1 cellular context compared by ENCODE assay signal in the genomic region with DNA sequence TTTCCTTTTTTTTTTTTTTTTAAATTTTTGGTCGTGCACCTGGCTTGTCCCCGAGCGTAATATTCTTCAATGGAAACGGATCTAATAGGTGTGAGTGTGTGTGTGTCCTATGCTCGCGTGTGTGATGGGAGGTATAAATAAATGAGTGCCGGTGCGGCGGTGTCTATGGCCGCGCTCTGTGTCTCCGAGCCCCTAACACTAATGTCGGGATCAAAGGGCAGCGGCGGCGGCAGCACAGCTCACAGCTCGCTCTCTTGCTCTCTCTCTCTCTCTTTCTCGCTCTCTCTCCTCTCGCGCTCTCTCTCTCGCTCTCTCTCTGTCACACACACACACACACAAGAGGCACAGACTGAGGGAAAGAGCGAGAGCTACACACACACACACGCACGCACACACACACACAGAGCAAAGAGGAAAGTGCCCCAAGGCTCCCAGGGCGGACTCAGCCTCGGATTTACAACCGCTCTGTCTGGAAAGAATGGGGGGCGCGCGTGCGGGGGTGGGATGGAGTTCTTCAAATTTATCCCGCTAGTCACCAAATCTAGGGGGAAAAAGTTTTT.
TF ChIP-seq lines count a peak whose summit lies in the region.

A gene with protein sequence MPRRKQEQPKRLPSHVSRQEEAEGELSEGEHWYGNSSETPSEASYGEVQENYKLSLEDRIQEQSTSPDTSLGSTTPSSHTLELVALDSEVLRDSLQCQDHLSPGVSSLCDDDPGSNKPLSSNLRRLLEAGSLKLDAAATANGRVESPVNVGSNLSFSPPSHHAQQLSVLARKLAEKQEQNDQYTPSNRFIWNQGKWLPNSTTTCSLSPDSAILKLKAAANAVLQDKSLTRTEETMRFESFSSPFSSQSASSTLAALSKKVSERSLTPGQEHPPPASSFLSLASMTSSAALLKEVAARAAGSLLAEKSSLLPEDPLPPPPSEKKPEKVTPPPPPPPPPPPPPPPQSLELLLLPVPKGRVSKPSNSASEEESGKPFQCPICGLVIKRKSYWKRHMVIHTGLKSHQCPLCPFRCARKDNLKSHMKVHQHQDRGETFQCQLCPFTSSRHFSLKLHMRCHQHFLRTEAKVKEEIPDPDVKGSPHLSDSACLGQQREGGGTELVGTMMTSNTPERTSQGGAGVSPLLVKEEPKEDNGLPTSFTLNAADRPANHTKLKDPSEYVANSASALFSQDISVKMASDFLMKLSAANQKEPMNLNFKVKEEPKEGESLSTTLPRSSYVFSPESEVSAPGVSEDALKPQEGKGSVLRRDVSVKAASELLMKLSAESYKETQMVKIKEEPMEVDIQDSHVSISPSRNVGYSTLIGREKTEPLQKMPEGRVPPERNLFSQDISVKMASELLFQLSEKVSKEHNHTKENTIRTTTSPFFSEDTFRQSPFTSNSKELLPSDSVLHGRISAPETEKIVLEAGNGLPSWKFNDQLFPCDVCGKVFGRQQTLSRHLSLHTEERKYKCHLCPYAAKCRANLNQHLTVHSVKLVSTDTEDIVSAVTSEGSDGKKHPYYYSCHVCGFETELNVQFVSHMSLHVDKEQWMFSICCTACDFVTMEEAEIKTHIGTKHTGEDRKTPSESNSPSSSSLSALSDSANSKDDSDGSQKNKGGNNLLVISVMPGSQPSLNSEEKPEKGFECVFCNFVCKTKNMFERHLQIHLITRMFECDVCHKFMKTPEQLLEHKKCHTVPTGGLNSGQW (minus strand): TSS at position 206 of the 560 bp plus-strand sequence. CDS start 416 bp downstream, outside the sequence.

TF ChIP-seq in HepG2, 621 proteins besides CTCF, POLR2A, EP300 and RAD21 (continued from another document and continues in another):
- TF ChIP-seq TCF7 (IDR thresholded peaks at IDR 0.05; ENCODE audit: low read depth) (peak; percentile 86), ZNF616 (CRISPR knock-in tag; IDR thresholded peaks at IDR 0.05; ENCODE audit: low read depth) (no peak), TBX3 (IDR thresholded peaks at IDR 0.05; ENCODE audit: borderline replicate concordance) (peak; percentile 62; the same call in 1 of the 2 replicates), CBFB (CRISPR knock-in tag; IDR thresholded peaks at IDR 0.05) (no peak), MEIS1 (CRISPR knock-in tag; IDR thresholded peaks at IDR 0.05; ENCODE audit: borderline replicate concordance) (0 out of 2 replicates have a peak, but pooled peaks have one; percentile 34), CAMTA2 (CRISPR knock-in tag; IDR thresholded peaks at IDR 0.05; ENCODE audit: borderline replicate concordance) (no peak), SRSF4 (IDR thresholded peaks at IDR 0.05; ENCODE audit: low read depth, low read length, poor library complexity, severe bottlenecking) (no peak), ZNF83 (CRISPR knock-in tag; IDR thresholded peaks at IDR 0.05; ENCODE audit: borderline replicate concordance) (no peak), POLR2AphosphoS5 (IDR thresholded peaks at IDR 0.05; ENCODE audit: low read depth, low read length) (no peak), KLF13 (CRISPR knock-in tag; IDR thresholded peaks at IDR 0.05) (no peak), ZNF747 (CRISPR knock-in tag; IDR thresholded peaks at IDR 0.05; ENCODE audit: borderline replicate concordance) (no peak), HOXA7 (CRISPR knock-in tag; IDR thresholded peaks at IDR 0.05) (no peak), FOXA3 (CRISPR knock-in tag; IDR thresholded peaks at IDR 0.05) (peak; percentile 39; the same call in 1 of the 2 replicates), ISX (CRISPR knock-in tag; conservative IDR thresholded peaks at IDR 0.05) (no peak), KDM3A (CRISPR knock-in tag; IDR thresholded peaks at IDR 0.05; ENCODE audit: low read depth) (0 out of 2 replicates have a peak, but pooled peaks have one; percentile 33), GTF3A (CRISPR knock-in tag; conservative IDR thresholded peaks at IDR 0.05) (no peak), ZSCAN29 (CRISPR knock-in tag; conservative IDR thresholded peaks at IDR 0.05) (no peak; the same call in 1 of the 2 replicates), ZNF34 (CRISPR knock-in tag; IDR thresholded peaks at IDR 0.05; ENCODE audit: borderline replicate concordance) (0 out of 2 replicates have a peak, but pooled peaks have one; percentile 39), PAX8 (CRISPR knock-in tag; IDR thresholded peaks at IDR 0.05; ENCODE audit: borderline replicate concordance) (no peak), ZNF549 (CRISPR knock-in tag; IDR thresholded peaks at IDR 0.05) (peak; percentile 74; the same call in 1 of the 2 replicates), ZFP82 (CRISPR knock-in tag; IDR thresholded peaks at IDR 0.05; ENCODE audit: borderline replicate concordance) (no peak), GABPA (IDR thresholded peaks at IDR 0.05; ENCODE audit: low read depth, low read length) (no peak), GABPA (CRISPR knock-in tag; IDR thresholded peaks at IDR 0.05; ENCODE audit: low read depth) (no peak), GATAD1 (CRISPR knock-in tag; IDR thresholded peaks at IDR 0.05) (no peak; the same call in 1 of the 2 replicates), ZNF891 (CRISPR knock-in tag; IDR thresholded peaks at IDR 0.05) (peak; percentile 58; the same call in 1 of the 2 replicates), TMF1 (CRISPR knock-in tag; IDR thresholded peaks at IDR 0.05; ENCODE audit: low read depth) (no peak), MLLT10 (CRISPR knock-in tag; IDR thresholded peaks at IDR 0.05) (no peak), PCBP1 (IDR thresholded peaks at IDR 0.05; ENCODE audit: borderline replicate concordance, low read depth, low read length) (peak; percentile 95; the same call in 1 of the 2 replicates), ZNF3 (CRISPR knock-in tag; IDR thresholded peaks at IDR 0.05) (no peak)
- TF ChIP-seq, protein P1, sequence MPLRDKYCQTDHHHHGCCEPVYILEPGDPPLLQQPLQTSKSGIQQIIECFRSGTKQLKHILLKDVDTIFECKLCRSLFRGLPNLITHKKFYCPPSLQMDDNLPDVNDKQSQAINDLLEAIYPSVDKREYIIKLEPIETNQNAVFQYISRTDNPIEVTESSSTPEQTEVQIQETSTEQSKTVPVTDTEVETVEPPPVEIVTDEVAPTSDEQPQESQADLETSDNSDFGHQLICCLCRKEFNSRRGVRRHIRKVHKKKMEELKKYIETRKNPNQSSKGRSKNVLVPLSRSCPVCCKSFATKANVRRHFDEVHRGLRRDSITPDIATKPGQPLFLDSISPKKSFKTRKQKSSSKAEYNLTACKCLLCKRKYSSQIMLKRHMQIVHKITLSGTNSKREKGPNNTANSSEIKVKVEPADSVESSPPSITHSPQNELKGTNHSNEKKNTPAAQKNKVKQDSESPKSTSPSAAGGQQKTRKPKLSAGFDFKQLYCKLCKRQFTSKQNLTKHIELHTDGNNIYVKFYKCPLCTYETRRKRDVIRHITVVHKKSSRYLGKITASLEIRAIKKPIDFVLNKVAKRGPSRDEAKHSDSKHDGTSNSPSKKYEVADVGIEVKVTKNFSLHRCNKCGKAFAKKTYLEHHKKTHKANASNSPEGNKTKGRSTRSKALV (CRISPR knock-in tag; IDR thresholded peaks at IDR 0.05), result peak; percentile 55; the same call in 1 of the 2 replicates
- TF ChIP-seq, protein P2, sequence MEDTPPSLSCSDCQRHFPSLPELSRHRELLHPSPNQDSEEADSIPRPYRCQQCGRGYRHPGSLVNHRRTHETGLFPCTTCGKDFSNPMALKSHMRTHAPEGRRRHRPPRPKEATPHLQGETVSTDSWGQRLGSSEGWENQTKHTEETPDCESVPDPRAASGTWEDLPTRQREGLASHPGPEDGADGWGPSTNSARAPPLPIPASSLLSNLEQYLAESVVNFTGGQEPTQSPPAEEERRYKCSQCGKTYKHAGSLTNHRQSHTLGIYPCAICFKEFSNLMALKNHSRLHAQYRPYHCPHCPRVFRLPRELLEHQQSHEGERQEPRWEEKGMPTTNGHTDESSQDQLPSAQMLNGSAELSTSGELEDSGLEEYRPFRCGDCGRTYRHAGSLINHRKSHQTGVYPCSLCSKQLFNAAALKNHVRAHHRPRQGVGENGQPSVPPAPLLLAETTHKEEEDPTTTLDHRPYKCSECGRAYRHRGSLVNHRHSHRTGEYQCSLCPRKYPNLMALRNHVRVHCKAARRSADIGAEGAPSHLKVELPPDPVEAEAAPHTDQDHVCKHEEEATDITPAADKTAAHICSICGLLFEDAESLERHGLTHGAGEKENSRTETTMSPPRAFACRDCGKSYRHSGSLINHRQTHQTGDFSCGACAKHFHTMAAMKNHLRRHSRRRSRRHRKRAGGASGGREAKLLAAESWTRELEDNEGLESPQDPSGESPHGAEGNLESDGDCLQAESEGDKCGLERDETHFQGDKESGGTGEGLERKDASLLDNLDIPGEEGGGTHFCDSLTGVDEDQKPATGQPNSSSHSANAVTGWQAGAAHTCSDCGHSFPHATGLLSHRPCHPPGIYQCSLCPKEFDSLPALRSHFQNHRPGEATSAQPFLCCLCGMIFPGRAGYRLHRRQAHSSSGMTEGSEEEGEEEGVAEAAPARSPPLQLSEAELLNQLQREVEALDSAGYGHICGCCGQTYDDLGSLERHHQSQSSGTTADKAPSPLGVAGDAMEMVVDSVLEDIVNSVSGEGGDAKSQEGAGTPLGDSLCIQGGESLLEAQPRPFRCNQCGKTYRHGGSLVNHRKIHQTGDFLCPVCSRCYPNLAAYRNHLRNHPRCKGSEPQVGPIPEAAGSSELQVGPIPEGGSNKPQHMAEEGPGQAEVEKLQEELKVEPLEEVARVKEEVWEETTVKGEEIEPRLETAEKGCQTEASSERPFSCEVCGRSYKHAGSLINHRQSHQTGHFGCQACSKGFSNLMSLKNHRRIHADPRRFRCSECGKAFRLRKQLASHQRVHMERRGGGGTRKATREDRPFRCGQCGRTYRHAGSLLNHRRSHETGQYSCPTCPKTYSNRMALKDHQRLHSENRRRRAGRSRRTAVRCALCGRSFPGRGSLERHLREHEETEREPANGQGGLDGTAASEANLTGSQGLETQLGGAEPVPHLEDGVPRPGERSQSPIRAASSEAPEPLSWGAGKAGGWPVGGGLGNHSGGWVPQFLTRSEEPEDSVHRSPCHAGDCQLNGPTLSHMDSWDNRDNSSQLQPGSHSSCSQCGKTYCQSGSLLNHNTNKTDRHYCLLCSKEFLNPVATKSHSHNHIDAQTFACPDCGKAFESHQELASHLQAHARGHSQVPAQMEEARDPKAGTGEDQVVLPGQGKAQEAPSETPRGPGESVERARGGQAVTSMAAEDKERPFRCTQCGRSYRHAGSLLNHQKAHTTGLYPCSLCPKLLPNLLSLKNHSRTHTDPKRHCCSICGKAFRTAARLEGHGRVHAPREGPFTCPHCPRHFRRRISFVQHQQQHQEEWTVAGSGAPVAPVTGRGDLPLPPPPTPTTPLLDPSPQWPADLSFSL (CRISPR knock-in tag; IDR thresholded peaks at IDR 0.05), result peak; percentile 97
- TF ChIP-seq, protein P3, sequence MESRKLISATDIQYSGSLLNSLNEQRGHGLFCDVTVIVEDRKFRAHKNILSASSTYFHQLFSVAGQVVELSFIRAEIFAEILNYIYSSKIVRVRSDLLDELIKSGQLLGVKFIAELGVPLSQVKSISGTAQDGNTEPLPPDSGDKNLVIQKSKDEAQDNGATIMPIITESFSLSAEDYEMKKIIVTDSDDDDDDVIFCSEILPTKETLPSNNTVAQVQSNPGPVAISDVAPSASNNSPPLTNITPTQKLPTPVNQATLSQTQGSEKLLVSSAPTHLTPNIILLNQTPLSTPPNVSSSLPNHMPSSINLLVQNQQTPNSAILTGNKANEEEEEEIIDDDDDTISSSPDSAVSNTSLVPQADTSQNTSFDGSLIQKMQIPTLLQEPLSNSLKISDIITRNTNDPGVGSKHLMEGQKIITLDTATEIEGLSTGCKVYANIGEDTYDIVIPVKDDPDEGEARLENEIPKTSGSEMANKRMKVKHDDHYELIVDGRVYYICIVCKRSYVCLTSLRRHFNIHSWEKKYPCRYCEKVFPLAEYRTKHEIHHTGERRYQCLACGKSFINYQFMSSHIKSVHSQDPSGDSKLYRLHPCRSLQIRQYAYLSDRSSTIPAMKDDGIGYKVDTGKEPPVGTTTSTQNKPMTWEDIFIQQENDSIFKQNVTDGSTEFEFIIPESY (CRISPR knock-in tag; IDR thresholded peaks at IDR 0.05), result no peak
- TF ChIP-seq, protein P4, sequence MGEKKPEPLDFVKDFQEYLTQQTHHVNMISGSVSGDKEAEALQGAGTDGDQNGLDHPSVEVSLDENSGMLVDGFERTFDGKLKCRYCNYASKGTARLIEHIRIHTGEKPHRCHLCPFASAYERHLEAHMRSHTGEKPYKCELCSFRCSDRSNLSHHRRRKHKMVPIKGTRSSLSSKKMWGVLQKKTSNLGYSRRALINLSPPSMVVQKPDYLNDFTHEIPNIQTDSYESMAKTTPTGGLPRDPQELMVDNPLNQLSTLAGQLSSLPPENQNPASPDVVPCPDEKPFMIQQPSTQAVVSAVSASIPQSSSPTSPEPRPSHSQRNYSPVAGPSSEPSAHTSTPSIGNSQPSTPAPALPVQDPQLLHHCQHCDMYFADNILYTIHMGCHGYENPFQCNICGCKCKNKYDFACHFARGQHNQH (CRISPR knock-in tag; IDR thresholded peaks at IDR 0.05), result peak; percentile 54; the same call in 1 of the 2 replicates
- TF ChIP-seq, protein P5, sequence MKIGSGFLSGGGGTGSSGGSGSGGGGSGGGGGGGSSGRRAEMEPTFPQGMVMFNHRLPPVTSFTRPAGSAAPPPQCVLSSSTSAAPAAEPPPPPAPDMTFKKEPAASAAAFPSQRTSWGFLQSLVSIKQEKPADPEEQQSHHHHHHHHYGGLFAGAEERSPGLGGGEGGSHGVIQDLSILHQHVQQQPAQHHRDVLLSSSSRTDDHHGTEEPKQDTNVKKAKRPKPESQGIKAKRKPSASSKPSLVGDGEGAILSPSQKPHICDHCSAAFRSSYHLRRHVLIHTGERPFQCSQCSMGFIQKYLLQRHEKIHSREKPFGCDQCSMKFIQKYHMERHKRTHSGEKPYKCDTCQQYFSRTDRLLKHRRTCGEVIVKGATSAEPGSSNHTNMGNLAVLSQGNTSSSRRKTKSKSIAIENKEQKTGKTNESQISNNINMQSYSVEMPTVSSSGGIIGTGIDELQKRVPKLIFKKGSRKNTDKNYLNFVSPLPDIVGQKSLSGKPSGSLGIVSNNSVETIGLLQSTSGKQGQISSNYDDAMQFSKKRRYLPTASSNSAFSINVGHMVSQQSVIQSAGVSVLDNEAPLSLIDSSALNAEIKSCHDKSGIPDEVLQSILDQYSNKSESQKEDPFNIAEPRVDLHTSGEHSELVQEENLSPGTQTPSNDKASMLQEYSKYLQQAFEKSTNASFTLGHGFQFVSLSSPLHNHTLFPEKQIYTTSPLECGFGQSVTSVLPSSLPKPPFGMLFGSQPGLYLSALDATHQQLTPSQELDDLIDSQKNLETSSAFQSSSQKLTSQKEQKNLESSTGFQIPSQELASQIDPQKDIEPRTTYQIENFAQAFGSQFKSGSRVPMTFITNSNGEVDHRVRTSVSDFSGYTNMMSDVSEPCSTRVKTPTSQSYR (CRISPR knock-in tag; IDR thresholded peaks at IDR 0.05; ENCODE audit: borderline replicate concordance), result peak; percentile 38; the same call in 1 of the 2 replicates
- TF ChIP-seq, protein P6, sequence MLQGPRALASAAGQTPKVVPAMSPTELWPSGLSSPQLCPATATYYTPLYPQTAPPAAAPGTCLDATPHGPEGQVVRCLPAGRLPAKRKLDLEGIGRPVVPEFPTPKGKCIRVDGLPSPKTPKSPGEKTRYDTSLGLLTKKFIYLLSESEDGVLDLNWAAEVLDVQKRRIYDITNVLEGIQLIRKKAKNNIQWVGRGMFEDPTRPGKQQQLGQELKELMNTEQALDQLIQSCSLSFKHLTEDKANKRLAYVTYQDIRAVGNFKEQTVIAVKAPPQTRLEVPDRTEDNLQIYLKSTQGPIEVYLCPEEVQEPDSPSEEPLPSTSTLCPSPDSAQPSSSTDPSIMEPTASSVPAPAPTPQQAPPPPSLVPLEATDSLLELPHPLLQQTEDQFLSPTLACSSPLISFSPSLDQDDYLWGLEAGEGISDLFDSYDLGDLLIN (CRISPR knock-in tag; IDR thresholded peaks at IDR 0.05; ENCODE audit: borderline replicate concordance), result no peak
- TF ChIP-seq, protein P7, sequence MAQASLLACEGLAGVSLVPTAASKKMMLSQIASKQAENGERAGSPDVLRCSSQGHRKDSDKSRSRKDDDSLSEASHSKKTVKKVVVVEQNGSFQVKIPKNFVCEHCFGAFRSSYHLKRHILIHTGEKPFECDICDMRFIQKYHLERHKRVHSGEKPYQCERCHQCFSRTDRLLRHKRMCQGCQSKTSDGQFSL (CRISPR knock-in tag; IDR thresholded peaks at IDR 0.05), result no peak
